1 cellular context compared by ENCODE assay signal in genomic region chr18:59264651-59265245, GRCh38.
TF ChIP-seq lines count a peak whose summit lies in the region.

No MANE protein-coding gene starts in this region.

TF ChIP-seq in SK-N-SH treated with all-trans-retinoic acid at 6 μM for 48 hours, 23 proteins besides CTCF, POLR2A, EP300 and RAD21 (continued from another document):
- TF ChIP-seq PPARA (CRISPR knock-in tag; IDR thresholded peaks at IDR 0.05; ENCODE audit: borderline replicate concordance) (no peak), ZNF8 (CRISPR knock-in tag; IDR thresholded peaks at IDR 0.05) (no peak), CSDC2 (CRISPR knock-in tag; IDR thresholded peaks at IDR 0.05) (no peak), ESRRG (CRISPR knock-in tag; IDR thresholded peaks at IDR 0.05) (no peak)
TF ChIP-seq in SK-N-SH treated with all-trans-retinoic acid at 6 μM for 48 hours: peak in this region for 0.
